ENCODE assay signal across 1 cellular context in genomic region chr1:54774820-54775498, GRCh38.
TF ChIP-seq lines count a peak whose summit lies in the region.

No MANE protein-coding gene starts in this region.

TF ChIP-seq in H1, 55 proteins besides CTCF, POLR2A, EP300 and RAD21:
- TF ChIP-seq CHD7 (IDR thresholded peaks at IDR 0.05; ENCODE audit: insufficient replicate concordance, low read length) (no peak), CBX8 (IDR thresholded peaks at IDR 0.05; ENCODE audit: borderline replicate concordance, low read depth, low read length) (no peak), ATF3 (IDR thresholded peaks at IDR 0.05; ENCODE audit: insufficient read depth, low read depth, low read length) (no peak), SP2 (IDR thresholded peaks at IDR 0.05; ENCODE audit: low read length) (peak; percentile 67), HDAC2 (IDR thresholded peaks at IDR 0.05; ENCODE audit: borderline replicate concordance in 1 of 2, low read depth in 2 of 2, low read length in 2 of 2) (no peak), TAF1 (IDR thresholded peaks at IDR 0.05; ENCODE audit: low read depth, low read length) (no peak), SAP30 (IDR thresholded peaks at IDR 0.05; ENCODE audit: insufficient read depth, insufficient replicate concordance, low read length) (no peak), MAX (IDR thresholded peaks at IDR 0.05) (0 out of 2 replicates have a peak, but pooled peaks have one; percentile 45), USF2 (IDR thresholded peaks at IDR 0.05; ENCODE audit: low read length) (peak; percentile 91), GABPA (IDR thresholded peaks at IDR 0.05; ENCODE audit: borderline replicate concordance, insufficient read depth, low read length) (no peak), E2F6 (IDR thresholded peaks at IDR 0.05) (peak; percentile 69), ASH2L (IDR thresholded peaks at IDR 0.05; ENCODE audit: low read length) (no peak), EZH2 (IDR thresholded peaks at IDR 0.05; ENCODE audit: low read depth, low read length, severe bottlenecking) (no peak), SIX5 (IDR thresholded peaks at IDR 0.05; ENCODE audit: low read depth, low read length) (no peak), SP1 (IDR thresholded peaks at IDR 0.05; ENCODE audit: low read depth, low read length) (peak; percentile 93), HDAC6 (IDR thresholded peaks at IDR 0.05; ENCODE audit: low read depth, low read length) (no peak), CHD2 (IDR thresholded peaks at IDR 0.05; ENCODE audit: low read length) (peak; percentile 75; the same call in 1 of the 2 replicates)
